Comparison of ENCODE assay signal across 8 cellular contexts in the genomic region with DNA sequence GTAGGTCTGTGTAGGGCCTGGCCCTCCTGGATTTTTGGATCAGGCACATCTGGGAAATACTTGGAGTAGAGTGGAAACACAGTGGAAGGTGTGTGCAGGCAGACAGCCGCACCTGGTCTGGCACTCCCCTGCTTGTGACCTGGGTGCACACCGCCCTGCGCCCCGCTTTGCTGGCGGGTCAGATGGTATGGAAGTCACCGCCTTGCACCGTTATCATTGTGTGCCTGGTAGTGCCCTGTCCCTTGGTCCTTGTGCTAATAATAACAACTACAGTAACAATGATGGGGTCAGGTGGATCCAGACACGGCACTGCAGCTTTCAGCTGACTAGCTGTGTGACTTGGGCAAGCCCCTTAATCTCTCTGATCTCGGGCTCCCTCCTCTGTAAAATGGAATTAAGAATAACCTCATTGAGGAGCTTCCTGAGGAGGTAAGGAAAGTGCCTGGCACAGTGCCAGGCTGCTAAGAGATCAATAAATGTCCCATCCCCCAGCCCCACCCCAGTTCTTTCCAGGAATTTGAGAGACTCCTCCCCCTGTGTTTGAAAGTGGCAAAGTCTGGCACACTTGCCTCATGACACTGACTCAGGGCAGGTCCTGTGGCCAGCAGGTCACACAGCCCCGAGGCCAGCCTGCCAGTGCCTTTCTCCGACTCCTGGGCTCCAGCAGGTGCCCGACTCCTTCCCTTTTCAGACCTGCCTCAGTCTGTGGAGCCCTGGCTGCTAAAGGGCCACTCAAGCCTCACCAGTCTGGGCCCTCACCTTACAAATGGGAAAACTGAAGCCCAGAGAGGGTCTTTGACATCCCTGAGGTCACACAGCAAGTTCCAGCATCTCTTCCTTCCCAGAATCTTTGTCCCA. TPM values are rescaled to one million over a fixed set of nuclear protein-coding genes. Genes with fewer than 3 reads are reported as not detected.
DNase-seq lines count a peak whose midpoint lies in the region; ATAC-seq, FAIRE-seq and TF ChIP-seq lines count a peak whose summit lies in the region.

No MANE protein-coding gene starts in this region.

- peak overlapping the region; percentile 33; the same call in 1 of the 2 replicates for H3K4me2 ChIP-seq in SK-N-SH
- H3K4me2 ChIP-seq in GM12878 (ENCODE audit: control insufficient read depth, insufficient read depth): no peak overlapping the region; the same call in 1 of the 2 replicates

- no peaks in the 10 kb centered on the region for H3K79me2 ChIP-seq in SK-N-SH (ENCODE audit: insufficient read depth)
- H3K79me2 ChIP-seq in GM12878 (ENCODE audit: control insufficient read depth, insufficient read depth, low read length): peaks cover 6% of the 10 kb centered on the region

- H4K20me1 ChIP-seq in SK-N-SH (ENCODE audit: insufficient read depth): no peaks in the 10 kb centered on the region
- H4K20me1 ChIP-seq in GM12878 (ENCODE audit: control insufficient read depth, insufficient read depth): peaks cover 2% of the 10 kb centered on the region; the same call in 1 of the 2 replicates

- H3K9ac ChIP-seq in SK-N-SH: no peak overlapping the region
- no peak overlapping the region for H3K9ac ChIP-seq in GM12878 (ENCODE audit: control insufficient read depth, insufficient read depth, low read length)

- SMC1A ChIA-PET in GM12878 (lab: Charles Lee; ENCODE audit: uncharacterized antibody, unreplicated experiment): interaction anchor here (0.5 kb wide), 1 partner anchor 105 kb away, joined by 3 read pairs; no protein-coding TSS in a partner anchor

- POLR2A ChIA-PET in SK-N-SH (lab: Yijun Ruan, JAX) (no interaction called here), GM12878 (lab: Charles Lee) (no interaction called here)

- H3K36me3 ChIP-seq in SK-N-SH (replicated peaks in 1 of 2; ENCODE audit: control insufficient read depth in 1 of 2, insufficient read depth in 2 of 2, low read length in 1 of 2): no peaks in the 10 kb centered on the region
- H3K36me3 ChIP-seq in GM12878 (ENCODE audit: control insufficient read depth in 2 of 2, insufficient read depth in 2 of 2, low read length in 1 of 2): peaks cover 0 to 11% of the 10 kb centered on the region in 2 experiments
- H3K36me3 ChIP-seq in left lung: peaks cover 0 to 18% of the 10 kb centered on the region in 2 donors

- intact Hi-C loops in GM12878 (cut with micrococcal nuclease; ENCODE audit: unreplicated experiment): no loop called here
- intact Hi-C loops in left lung (cut with DNase I): no loop called here

- TF ChIP-seq POLR2A in GM12878 (IDR thresholded peaks at IDR 0.05; ENCODE audit: low read depth, low read length): no peak

- H3K4me3 ChIP-seq in SK-N-SH (ENCODE audit: low read depth in 2 of 2, low read length in 1 of 2): no peak overlapping the region
- no peak overlapping the region for H3K4me3 ChIP-seq in GM12878
- H3K4me3 ChIP-seq in left lung: no peak overlapping the region

- no peak overlapping the region for H2AFZ ChIP-seq in SK-N-SH (ENCODE audit: low read depth)
- H2AFZ ChIP-seq in GM12878 (ENCODE audit: control insufficient read depth, low read depth, low read length): no peak overlapping the region

- no peak for TF ChIP-seq CTCF in SK-N-SH (IDR thresholded peaks at IDR 0.05)
- no peak for TF ChIP-seq CTCF in GM12878 (IDR thresholded peaks at IDR 0.05 in 2 of 3, conservative IDR thresholded peaks at IDR 0.05 in 1 of 3; ENCODE audit: control insufficient read depth in 2 of 3, extremely low read depth in 1 of 3, insufficient read depth in 1 of 3, low read depth in 3 of 3, low read length in 3 of 3)
- TF ChIP-seq CTCF in left lung (IDR thresholded peaks at IDR 0.05): no peak

- CTCF ChIA-PET in SK-N-SH (lab: Yijun Ruan, JAX) (interaction anchor here (1.0 to 1.9 kb wide), 2 partner anchors 8 to 11 kb away, joined by 3 to 9 read pairs; no protein-coding TSS in a partner anchor), GM12878 (lab: Yijun Ruan, JAX) (interaction anchor here (1.1 to 1.7 kb wide), 4 partner anchors 10 to 25 kb away, joined by 4 to 7 read pairs (median 7); a partner anchor contains a TSS)

- in situ Hi-C loops in GM12878 (cut with MboI): no loop called here

- TF ChIP-seq RAD21 in SK-N-SH (IDR thresholded peaks at IDR 0.05; ENCODE audit: low read length): no peak
- no peak for TF ChIP-seq RAD21 in GM12878 (IDR thresholded peaks at IDR 0.05; ENCODE audit: insufficient read depth, low read depth, low read length)

- no peak for FAIRE-seq in GM12878 (lab: Jason Lieb, UNC)

- RAD21 ChIA-PET in GM12878 (lab: Charles Lee; ENCODE audit: unreplicated experiment): interaction anchor here (1.5 kb wide), 1 partner anchor 24 kb away, joined by 5 read pairs; no protein-coding TSS in a partner anchor

- WGBS in SK-N-SH (ENCODE audit: low lambda C conversion rate): 90% methylated on average over 11 of the region's 12 CpGs
- WGBS in GM12878 (ENCODE audit: insufficient coverage, insufficient replicate concordance, low lambda C conversion rate, missing lambda C conversion rate): 83% methylated on average over 12 of the region's 12 CpGs

- DNase-seq in SK-N-SH (peak; percentile 29), GM12878 (ENCODE audit: low read depth, low spot score) (no peak), left lung (no peak), AG20443 (ENCODE audit: low spot score) (no peak), SHP77 (lab: John Stamatoyannopoulos, UW) (no peak)

- H3K27ac ChIP-seq in SK-N-SH (ENCODE audit: low read depth in 2 of 2, low read length in 1 of 2) (peak overlapping the region in 1 of 2 experiments; percentile 76; a peak in 2 of 4 replicates), GM12878 (ENCODE audit: control insufficient read depth, insufficient read depth) (peak overlapping the region; percentile 62), left lung (peak overlapping the region; percentile 56 to 59), temporal lobe (ENCODE audit: low read depth, low read length) (peak overlapping the region; percentile 99)

- no TSS peak for BruUV-seq in GM12878 (replicated peaks; lab: Mats Ljungman, UMichigan)

- peaks cover 6 to 28% of the 10 kb centered on the region in 2 experiments; a peak in 2 of 4 replicates for H3K4me1 ChIP-seq in SK-N-SH (ENCODE audit: control insufficient read depth in 1 of 2, insufficient read depth in 2 of 2, low read depth in 1 of 2, low read length in 1 of 2)
- peaks cover 30% of the 10 kb centered on the region for H3K4me1 ChIP-seq in GM12878 (ENCODE audit: control insufficient read depth, insufficient read depth, low read length)
- peaks cover 13 to 47% of the 10 kb centered on the region in 2 donors for H3K4me1 ChIP-seq in left lung

- ATAC-seq in SK-N-SH treated with all-trans-retinoic acid at 6 μM for 48 hours: no peak
- ATAC-seq in GM12878: peak; percentile 14
- ATAC-seq in left lung: peak; percentile 67
- ATAC-seq in HG03354 (IDR thresholded peaks at IDR 0.05; ENCODE audit: poor library complexity, severe bottlenecking, unreplicated experiment): no peak

- H3K9me3 ChIP-seq in SK-N-SH: no peaks in the 10 kb centered on the region
- H3K9me3 ChIP-seq in GM12878 (replicated peaks; ENCODE audit: control insufficient read depth, insufficient read depth, low read length): no peaks in the 10 kb centered on the region
- no peaks in the 10 kb centered on the region for H3K9me3 ChIP-seq in left lung

- no peak for TF ChIP-seq EP300 in SK-N-SH (IDR thresholded peaks at IDR 0.05; ENCODE audit: borderline replicate concordance in 1 of 2, low read depth in 1 of 2, low read length in 1 of 2)
- no peak for TF ChIP-seq EP300 in GM12878 (IDR thresholded peaks at IDR 0.05; ENCODE audit: borderline replicate concordance in 1 of 2, control insufficient read depth in 1 of 2, low read depth in 2 of 2, low read length in 2 of 2)

- no peaks in the 10 kb centered on the region for H3K9me2 ChIP-seq in SK-N-SH

- peaks cover 5% of the 10 kb centered on the region for H3F3A ChIP-seq in SK-N-SH (replicated peaks; ENCODE audit: insufficient read depth)

- H3K27me3 ChIP-seq in SK-N-SH (ENCODE audit: insufficient read depth) (no peaks in the 10 kb centered on the region), GM12878 (replicated peaks in 1 of 2; ENCODE audit: control insufficient read depth in 2 of 2, insufficient read depth in 2 of 2, low read length in 1 of 2) (no peaks in the 10 kb centered on the region), left lung (no peaks in the 10 kb centered on the region)

RNA-seq across cellular contexts. Expression of a gene that starts 9.8 kb away (rescaled TPM):
- polyA plus RNA-seq in SK-N-SH (2012; rRNA removed) (2.0 TPM in 2 replicates), GM12878 (2011; rRNA removed) (46.6 and 182 TPM in 2 replicates), GM12878 (2014; fragmentation: Illumina TruSeq; extraction: Trizol) (3.5 and 23.4 TPM in 2 replicates), GM12878 (2014; fragmentation: Nextera tagmentation; extraction: Ambion mirVana) (10 to 100 TPM; 49.6 to 92.9 TPM), GM12878 (2014; rRNA removed) (177 and 251 TPM in 2 replicates), GM12878 (2016; fragmentation: Nextera tagmentation; extraction: Ambion mirVana) (10 to 100 TPM; 80.7 to 91.1 TPM)
- polyA plus RNA-seq in SK-N-SH (2012; cell fraction: cytosol; rRNA removed): 1.0 and 1.7 TPM in 2 replicates
- polyA plus RNA-seq in SK-N-SH (2012; cell fraction: nucleus; rRNA removed): 5.9 and 8.0 TPM in 2 replicates
- total RNA-seq in GM12878 (2013; cell fraction: nucleolus; rRNA removed): 14.5 and 16.0 TPM in 2 replicates
- total RNA-seq in GM12878 (2014; rRNA removed) (210 and 228 TPM in 2 replicates), GM12878 (2014; rRNA removed; fragmentation: Illumina TruSeq; extraction: Trizol) (48.5 and 53.8 TPM in 2 replicates), GM12878 (2021) (76.5 and 90.2 TPM in 2 replicates), left lung (10 to 100 TPM; 15.8 to 23.6 TPM), temporal lobe (not detected)
- 45.4 TPM for polyA plus RNA-seq in GM12878 (2011; ENCODE audit: low read depth)
- polyA plus RNA-seq in GM12878 (2011; cell fraction: cytosol; rRNA removed): 210 and 386 TPM in 2 replicates
- polyA plus RNA-seq in GM12878 (2011; cell fraction: nucleus; rRNA removed): 219 and 271 TPM in 2 replicates
- 145 and 222 TPM in 2 replicates for polyA plus RNA-seq in GM12878 (2012)
- 49.6 and 80.3 TPM in 2 replicates for polyA minus RNA-seq in GM12878 (2011; rRNA and poly(A)+ RNA removed)
- polyA minus RNA-seq in GM12878 (2011; cell fraction: cytosol; rRNA and poly(A)+ RNA removed): 44.1 and 44.6 TPM in 2 replicates
- 38.3 and 60.6 TPM in 2 replicates for polyA minus RNA-seq in GM12878 (2011; cell fraction: nucleus; rRNA and poly(A)+ RNA removed)

RNA-seq across cellular contexts. Expression of a gene that starts 27.4 kb away (rescaled TPM):
- polyA plus RNA-seq in SK-N-SH (2012; rRNA removed) (46.4 and 65.2 TPM in 2 replicates), GM12878 (2011; rRNA removed) (32.5 and 44.7 TPM in 2 replicates), GM12878 (2014; fragmentation: Illumina TruSeq; extraction: Trizol) (25.8 and 33.5 TPM in 2 replicates), GM12878 (2014; fragmentation: Nextera tagmentation; extraction: Ambion mirVana) (10 to 100 TPM; 11.7 to 12.0 TPM), GM12878 (2014; rRNA removed) (62.8 and 66.1 TPM in 2 replicates), GM12878 (2016; fragmentation: Nextera tagmentation; extraction: Ambion mirVana) (10 to 100 TPM; 78.0 to 78.8 TPM)
- polyA plus RNA-seq in SK-N-SH (2012; cell fraction: cytosol; rRNA removed): 20.2 and 29.7 TPM in 2 replicates
- 119 and 136 TPM in 2 replicates for polyA plus RNA-seq in SK-N-SH (2012; cell fraction: nucleus; rRNA removed)
- 74.1 and 86.4 TPM in 2 replicates for total RNA-seq in GM12878 (2013; cell fraction: nucleolus; rRNA removed)
- total RNA-seq in GM12878 (2014; rRNA removed) (76.0 and 81.2 TPM in 2 replicates), GM12878 (2014; rRNA removed; fragmentation: Illumina TruSeq; extraction: Trizol) (39.9 and 44.5 TPM in 2 replicates), GM12878 (2021) (67.2 and 74.4 TPM in 2 replicates), left lung (10 to 100 TPM; 18.8 to 20.7 TPM), temporal lobe (2.7 TPM)
- 14.7 TPM for polyA plus RNA-seq in GM12878 (2011; ENCODE audit: low read depth)
- polyA plus RNA-seq in GM12878 (2011; cell fraction: cytosol; rRNA removed): 46.2 and 62.0 TPM in 2 replicates
- 106 and 115 TPM in 2 replicates for polyA plus RNA-seq in GM12878 (2011; cell fraction: nucleus; rRNA removed)
- polyA plus RNA-seq in GM12878 (2012): 23.8 and 31.0 TPM in 2 replicates
- polyA minus RNA-seq in GM12878 (2011; rRNA and poly(A)+ RNA removed): 57.4 and 84.3 TPM in 2 replicates
- polyA minus RNA-seq in GM12878 (2011; cell fraction: cytosol; rRNA and poly(A)+ RNA removed): 23.4 and 24.8 TPM in 2 replicates
- polyA minus RNA-seq in GM12878 (2011; cell fraction: nucleus; rRNA and poly(A)+ RNA removed): 70.1 and 137 TPM in 2 replicates

Comparison
In these comparisons a context has a peak if more than half of its experiments do, and no peak if none do; other contexts are left out.
1. ATAC-seq: peak in GM12878 (single experiment) and left lung (single experiment); none in SK-N-SH treated with all-trans-retinoic acid at 6 μM for 48 hours (single experiment) and HG03354 (single experiment).
2. RNA of a gene that starts 9.8 kb away (total RNA-seq): 14.5 to 228 TPM in GM12878 and 15.8 to 23.6 TPM in left lung; not detected in temporal lobe (single experiment); every median in the first group is over 10 times any median in the second.